In genomic region chr15:45587861-45588170, GRCh38 we compare ENCODE assay signal across 8 cellular contexts. TPM values are rescaled to one million over a fixed set of nuclear protein-coding genes. Genes with fewer than 3 reads are reported as not detected.
DNase-seq lines count a peak whose midpoint lies in the region; ATAC-seq and TF ChIP-seq lines count a peak whose summit lies in the region.

No MANE protein-coding gene starts in this region.

- H3K4me1 Mint-ChIP-seq in T-helper 2 cell treated with Interferon-gamma antibody and Interleukin-4, amounts not matched to agents 5 μg/mL and 100 μg/mL, for 36 hours (ENCODE audit: low read depth), result peaks cover 29% of the 10 kb centered on the region

- DNase-seq in T-helper 2 cell treated with Interferon-gamma antibody and Interleukin-4, amounts not matched to agents 5 μg/mL and 100 μg/mL, for 36 hours (ENCODE audit: low spot score), result no peak
- DNase-seq in T-helper 2 cell, result no peak
- no peak for DNase-seq in testis
- no peak for DNase-seq in activated effector memory CD4-positive, alpha-beta T cell treated with anti-CD3 and anti-CD28 coated beads, Interleukin-2, amount 50 U/mL, for 16 hours
- no peak for DNase-seq in NCI-H748 treated with DMSO at 0.1 percent for 48 hours (lab: John Stamatoyannopoulos, UW)

- H3K4me3 ChIP-seq in testis, result peak overlapping the region; percentile 96 to 99

- H3K36me3 ChIP-seq in testis (ENCODE audit: low read depth, missing control alignments), result no peaks in the 10 kb centered on the region

- TF ChIP-seq CTCF in testis (IDR thresholded peaks at IDR 0.05), result no peak

- H3K36me3 Mint-ChIP-seq in T-helper 2 cell treated with Interferon-gamma antibody and Interleukin-4, amounts not matched to agents 5 μg/mL and 100 μg/mL, for 36 hours (ENCODE audit: low read depth), result peaks cover 6% of the 10 kb centered on the region

- 0% methylated on average over 4 of the region's 4 CpGs for WGBS in testis, 2 donors

- no peaks in the 10 kb centered on the region for H3K27me3 Mint-ChIP-seq in T-helper 2 cell treated with Interferon-gamma antibody and Interleukin-4, amounts not matched to agents 5 μg/mL and 100 μg/mL, for 36 hours (ENCODE audit: low read depth)

- peak overlapping the region; percentile 99 for H3K4me3 Mint-ChIP-seq in T-helper 2 cell treated with Interferon-gamma antibody and Interleukin-4, amounts not matched to agents 5 μg/mL and 100 μg/mL, for 36 hours

- intact Hi-C loops in testis (cut with DNase I; ENCODE audit: low total_unique reads), result no loop called here

- H3K27me3 ChIP-seq in layer of hippocampus (ENCODE audit: control insufficient read depth, insufficient read depth, low read length) (no peaks in the 10 kb centered on the region), testis (no peaks in the 10 kb centered on the region)

- H3K9me3 ChIP-seq in testis, result no peaks in the 10 kb centered on the region

- TF ChIP-seq POLR2A in testis (IDR thresholded peaks at IDR 0.05), result no peak

- H3K27ac ChIP-seq in angular gyrus (ENCODE audit: low read depth, low read length), result peak overlapping the region; percentile 100
- H3K27ac ChIP-seq in layer of hippocampus (ENCODE audit: low read depth, low read length), result peak overlapping the region; percentile 100
- H3K27ac ChIP-seq in testis, result peak overlapping the region; percentile 100

- H3K27ac Mint-ChIP-seq in T-helper 2 cell treated with Interferon-gamma antibody and Interleukin-4, amounts not matched to agents 5 μg/mL and 100 μg/mL, for 36 hours, result peak overlapping the region; percentile 100

- peaks cover 27% of the 10 kb centered on the region for H3K4me1 ChIP-seq in testis

- ATAC-seq in GM18867 (IDR thresholded peaks at IDR 0.05; ENCODE audit: unreplicated experiment), result no peak

- no peaks in the 10 kb centered on the region for H3K9me3 Mint-ChIP-seq in T-helper 2 cell treated with Interferon-gamma antibody and Interleukin-4, amounts not matched to agents 5 μg/mL and 100 μg/mL, for 36 hours

RNA-seq across cellular contexts. Expression of gene BLOC1S6, which starts 0.6 kb away (rescaled TPM):
- 10 to 100 TPM; 45.3 to 49.7 TPM for total RNA-seq in testis
- 29.1 TPM for polyA plus RNA-seq in testis (ENCODE audit: insufficient read depth, low read depth, low replicate concordance)

RNA-seq across cellular contexts. Expression of gene SQOR, which starts 47.0 kb away (rescaled TPM):
- 1 to 10 TPM; 8.1 to 9.1 TPM for total RNA-seq in testis
- 18.2 TPM for polyA plus RNA-seq in testis (ENCODE audit: insufficient read depth, low read depth, low replicate concordance)
